ENCODE assay signal across 8 cellular contexts in genomic region chr20:28602001-28602400, GRCh38.
DNase-seq lines count a peak whose midpoint lies in the region; TF ChIP-seq lines count a peak whose summit lies in the region.
"Not testable (repeated sequence)": the region's sequence is repeated elsewhere in the genome, so short reads cannot be mapped to it uniquely, and the experiment has no call there.

No MANE protein-coding gene starts in this region.

- H2AK5ac ChIP-seq in trophoblast cell (ENCODE audit: low read length) = not testable (repeated sequence)

- H3K23ac ChIP-seq in trophoblast cell (ENCODE audit: low read length) = not testable (repeated sequence)

- H2BK5ac ChIP-seq in trophoblast cell (ENCODE audit: low read depth, low read length, poor library complexity) = not testable (repeated sequence)

- peak overlapping the region; percentile 82 for H3K27ac Mint-ChIP-seq in activated CD4-positive, alpha-beta memory T cell treated with anti-CD3 and anti-CD28 coated beads for 36 hours

- not testable (repeated sequence) for H3K27me3 ChIP-seq in brain microvascular endothelial cell (replicated peaks); liver (ENCODE audit: control insufficient read depth in 4 of 4, insufficient read depth in 4 of 4, low read length in 3 of 4); trophoblast cell (ENCODE audit: insufficient read depth, low read length); thyroid gland

- POLR2A ChIA-PET in activated CD4-positive, alpha-beta memory T cell treated with anti-CD3 and anti-CD28 coated beads for 36 hours (lab: Charles Lee) = not testable (repeated sequence)

- in situ Hi-C loops in brain microvascular endothelial cell (cut with HindIII; ENCODE audit: low pct_ligation_motif_present, low sequenced_read_pairs) = not testable (repeated sequence)

- H3K14ac ChIP-seq in trophoblast cell (ENCODE audit: low read length) = not testable (repeated sequence)

- not testable (repeated sequence) for TF ChIP-seq POLR2A in thyroid gland (IDR thresholded peaks at IDR 0.05)

- intact Hi-C loops in activated CD4-positive, alpha-beta memory T cell treated with anti-CD3 and anti-CD28 coated beads for 36 hours (cut with micrococcal nuclease) = loop anchor here (5.0 kb wide), 1 partner anchor 1775 kb away; no protein-coding TSS in a partner anchor
- intact Hi-C loops in thyroid gland (cut with DNase I) = not testable (repeated sequence)

- not testable (repeated sequence) for H3K79me1 ChIP-seq in trophoblast cell (ENCODE audit: low read length)

- not testable (repeated sequence) for H3K36me3 Mint-ChIP-seq in activated CD4-positive, alpha-beta memory T cell treated with anti-CD3 and anti-CD28 coated beads for 36 hours

- TF ChIP-seq RAD21 in liver (IDR thresholded peaks at IDR 0.05) = not testable (repeated sequence)

- 6% methylated on average over 7 of the region's 7 CpGs for WGBS in liver
- WGBS in trophoblast cell (ENCODE audit: extremely low coverage, insufficient coverage, insufficient read length) = no CpG with 5 or more reads among the region's 7 CpGs
- 5 to 6% methylated on average over 5 to 7 of the region's 7 CpGs for WGBS in thyroid gland, 2 donors

- not testable (repeated sequence) for DNase-seq in activated CD4-positive, alpha-beta memory T cell treated with anti-CD3 and anti-CD28 coated beads for 36 hours; brain microvascular endothelial cell; fibroblast of mammary gland (ENCODE audit: low read depth); trophoblast cell; thyroid gland

- H3K79me2 ChIP-seq in trophoblast cell (ENCODE audit: control insufficient read depth, insufficient read depth, low read length, poor library complexity) = not testable (repeated sequence)

- H2BK120ac ChIP-seq in trophoblast cell (ENCODE audit: insufficient read depth, low read length, poor library complexity) = not testable (repeated sequence)

- peak overlapping the region; percentile 54 for H3K4me2 ChIP-seq in trophoblast cell (ENCODE audit: low read length)

- H3K27ac ChIP-seq in C4-2B = peak overlapping the region; percentile 69
- peak overlapping the region; percentile 36 for H3K27ac ChIP-seq in KOPT-K1 (ENCODE audit: low read depth, low read length, poor library complexity, severe bottlenecking)
- H3K27ac ChIP-seq in brain microvascular endothelial cell = peak overlapping the region; percentile 80
- peak overlapping the region; percentile 5 to 83 for H3K27ac ChIP-seq in liver (ENCODE audit: low read depth in 1 of 2, low read length in 2 of 2)
- H3K27ac ChIP-seq in trophoblast cell (ENCODE audit: low read depth, low read length) = not testable (repeated sequence)
- peak overlapping the region in 2 of 3 donors; percentile 41 to 74 for H3K27ac ChIP-seq in thyroid gland

- H3K9me3 ChIP-seq in KOPT-K1 (ENCODE audit: insufficient read depth, low read length, poor library complexity, severe bottlenecking) = peaks cover 12% of the 10 kb centered on the region
- not testable (repeated sequence) for H3K9me3 ChIP-seq in liver (ENCODE audit: control insufficient read depth in 4 of 4, low read length in 3 of 4); trophoblast cell (ENCODE audit: insufficient read depth, low read depth, low read length); thyroid gland

- peak overlapping the region; percentile 93 for H3K4me3 Mint-ChIP-seq in activated CD4-positive, alpha-beta memory T cell treated with anti-CD3 and anti-CD28 coated beads for 36 hours

- TF ChIP-seq CTCF in C4-2B (conservative IDR thresholded peaks at IDR 0.05); brain microvascular endothelial cell (IDR thresholded peaks at IDR 0.05; ENCODE audit: low read depth, low read length, missing control alignments); fibroblast of mammary gland (conservative IDR thresholded peaks at IDR 0.05; ENCODE audit: control insufficient read depth, insufficient read depth, low read depth, low read length); liver (IDR thresholded peaks at IDR 0.05; ENCODE audit: low read depth, low read length, missing input control); thyroid gland (IDR thresholded peaks at IDR 0.05): not testable (repeated sequence)

- H3K4me1 Mint-ChIP-seq in activated CD4-positive, alpha-beta memory T cell treated with anti-CD3 and anti-CD28 coated beads for 36 hours (ENCODE audit: low read depth) = peaks cover 35% of the 10 kb centered on the region

- not testable (repeated sequence) for H3K27me3 Mint-ChIP-seq in activated CD4-positive, alpha-beta memory T cell treated with anti-CD3 and anti-CD28 coated beads for 36 hours

- CTCF ChIA-PET in activated CD4-positive, alpha-beta memory T cell treated with anti-CD3 and anti-CD28 coated beads for 36 hours (lab: Charles Lee) = not testable (repeated sequence)

- H4K91ac ChIP-seq in trophoblast cell (ENCODE audit: low read depth, low read length) = not testable (repeated sequence)

- H2BK12ac ChIP-seq in trophoblast cell (ENCODE audit: low read length) = not testable (repeated sequence)

- H4K8ac ChIP-seq in trophoblast cell (ENCODE audit: low read depth, low read length) = not testable (repeated sequence)

- H3K36me3 ChIP-seq in KOPT-K1 (ENCODE audit: insufficient read depth, low read length); brain microvascular endothelial cell (replicated peaks); liver (ENCODE audit: control insufficient read depth in 4 of 4, insufficient read depth in 3 of 4, low read depth in 1 of 4, low read length in 3 of 4); trophoblast cell (ENCODE audit: control insufficient read depth in 1 of 2, insufficient read depth in 2 of 2, low read length in 2 of 2); thyroid gland: not testable (repeated sequence)

- not testable (repeated sequence) for H3K18ac ChIP-seq in trophoblast cell (ENCODE audit: low read length)

- peaks cover 15% of the 10 kb centered on the region for H3K9me3 Mint-ChIP-seq in activated CD4-positive, alpha-beta memory T cell treated with anti-CD3 and anti-CD28 coated beads for 36 hours

- H4K12ac ChIP-seq in trophoblast cell (ENCODE audit: low read depth, low read length) = not testable (repeated sequence)

- H3K9ac ChIP-seq in liver (ENCODE audit: low read depth in 1 of 2, low read length in 2 of 2) = peak overlapping the region in 1 of 2 donors; percentile 59
- H3K9ac ChIP-seq in trophoblast cell (ENCODE audit: low read length) = not testable (repeated sequence)

- H3K4me1 ChIP-seq in liver (ENCODE audit: control insufficient read depth in 4 of 4, insufficient read depth in 4 of 4, low read length in 3 of 4); trophoblast cell (ENCODE audit: control insufficient read depth in 1 of 2, insufficient read depth in 2 of 2, low read length in 2 of 2); thyroid gland: not testable (repeated sequence)

- H3K4ac ChIP-seq in trophoblast cell (ENCODE audit: low read depth, low read length) = not testable (repeated sequence)

- not testable (repeated sequence) for H2AFZ ChIP-seq in trophoblast cell (ENCODE audit: insufficient read depth, low read length, poor library complexity)

- H3K4me3 ChIP-seq in brain microvascular endothelial cell (ENCODE audit: low read depth, low read length) = peak overlapping the region; percentile 73
- H3K4me3 ChIP-seq in fibroblast of mammary gland (ENCODE audit: control insufficient read depth, low read depth, low read length) = peak overlapping the region; percentile 62
- peak overlapping the region; percentile 62 to 75 (median 71) for H3K4me3 ChIP-seq in liver (ENCODE audit: low read depth in 1 of 3, low read length in 3 of 3)
- H3K4me3 ChIP-seq in trophoblast cell (ENCODE audit: low read depth, low read length) = peak overlapping the region; percentile 72
- H3K4me3 ChIP-seq in thyroid gland (replicated peaks in 1 of 3) = peak overlapping the region; percentile 31 to 68 (median 53)
